23 cellular contexts compared by ENCODE assay signal in the genomic region with DNA sequence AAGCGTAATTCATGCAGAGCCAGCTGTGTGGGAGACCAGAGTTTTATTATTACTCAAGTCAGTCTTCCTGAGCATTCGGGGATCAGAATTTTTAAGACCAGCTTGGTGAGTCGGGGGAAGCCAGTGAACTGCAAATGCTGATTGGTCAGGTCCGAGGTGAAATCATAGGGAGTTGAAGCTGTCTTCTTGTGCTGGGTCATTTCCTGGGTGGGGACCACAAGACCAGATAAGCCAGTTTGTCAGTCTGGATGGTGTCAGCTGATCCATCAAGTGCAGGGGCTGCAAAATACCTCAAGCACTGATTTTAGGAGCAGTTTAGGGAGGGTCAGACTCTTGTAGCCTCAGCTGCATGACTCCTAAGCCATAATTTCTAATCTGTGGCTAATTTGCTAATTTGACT.
"Had no signal": no experiment of that assay in that cellular context is flagged by ENCODE, and none has a peak within 500 bp of the region (broad histone marks: within the 10 kb centered on the region; RNA-seq: fewer than 3 reads in every experiment).

No MANE protein-coding gene starts in this region.

- H3K36me3 ChIP-seq: left ventricle myocardium inferior, ovary, right atrium auricular region had no signal

- H3K36me3 Mint-ChIP-seq: activated CD8-positive, alpha-beta memory T cell treated with anti-CD3 and anti-CD28 coated beads, Interleukin-2, amount 10 ng/mL, durations not matched to agents 7 days and 5 days; immature natural killer cell; natural killer cell treated with Interleukin-12 subunit alpha and Interleukin-12 subunit beta and Interleukin-15 and Interleukin-18, amount 100 ng/mL, for 72 hours had no signal

- H3K4me3 ChIP-seq: left ventricle myocardium inferior, ovary, psoas muscle, right atrium auricular region had no signal

- DNase-seq: activated CD4-positive, alpha-beta T cell treated with anti-CD3 and anti-CD28 coated beads, Interleukin-2, amount 10 ng/mL, durations not matched to agents 7 days and 5 days; activated CD4-positive, CD25-positive, alpha-beta regulatory T cell treated with anti-CD3 and anti-CD28 coated beads, Interleukin-2, amount 50 U/mL, for 72 hours; activated CD8-positive, alpha-beta memory T cell treated with anti-CD3 and anti-CD28 coated beads, Interleukin-2, amount 10 ng/mL, durations not matched to agents 7 days and 5 days; activated CD8-positive, alpha-beta T cell treated with anti-CD3 and anti-CD28 coated beads for 36 hours; activated effector memory CD4-positive, alpha-beta T cell treated with anti-CD3 and anti-CD28 coated beads, Interleukin-2, amount 50 U/mL, for 16 hours; activated naive CD4-positive, alpha-beta T cell treated with anti-CD3 and anti-CD28 coated beads, Interleukin-2, amount 50 U/mL, for 16 hours; activated naive CD8-positive, alpha-beta T cell treated with anti-CD3 and anti-CD28 coated beads, Interleukin-2, amount 50 U/mL, for 24 hours; activated T-cell treated with anti-CD3 and anti-CD28 coated beads for 4 hours; effector CD4-positive, alpha-beta T cell; foreskin melanocyte; immature natural killer cell; kidney glomerular epithelial cell; left ventricle myocardium inferior; midbrain; ovary; psoas muscle; stimulated activated CD4-positive, alpha-beta T cell treated with anti-CD3 and anti-CD28 coated beads, Interleukin-4, amount 100 ng/mL, for 24 hours; stimulated activated naive CD4-positive, alpha-beta T cell treated with Interleukin-2 at 50 U/mL for 16 hours had no signal

- H3K4me1 ChIP-seq: left ventricle myocardium inferior, psoas muscle, right atrium auricular region had no signal

- H3K4me3 Mint-ChIP-seq: activated CD4-positive, alpha-beta T cell treated with anti-CD3 and anti-CD28 coated beads, Interleukin-2, amount 10 ng/mL, durations not matched to agents 7 days and 5 days; activated CD8-positive, alpha-beta memory T cell treated with anti-CD3 and anti-CD28 coated beads, Interleukin-2, amount 10 ng/mL, durations not matched to agents 7 days and 5 days; activated CD8-positive, alpha-beta T cell treated with anti-CD3 and anti-CD28 coated beads for 36 hours; activated naive CD8-positive, alpha-beta T cell treated with anti-CD3 and anti-CD28 coated beads, Interleukin-2, amount 50 U/mL, for 24 hours; dendritic cell treated with granulocyte-macrophage colony-stimulating factor and Interleukin-4, amounts not matched to agents 40 ng/mL and 50 ng/mL, for 4 days; immature natural killer cell; natural killer cell treated with Interleukin-12 subunit alpha and Interleukin-12 subunit beta and Interleukin-15 and Interleukin-18, amount 100 ng/mL, for 72 hours had no signal

- ATAC-seq: activated CD8-positive, alpha-beta memory T cell treated with anti-CD3 and anti-CD28 coated beads, Interleukin-2, amount 10 ng/mL, durations not matched to agents 7 days and 5 days; activated CD8-positive, alpha-beta T cell treated with anti-CD3 and anti-CD28 coated beads for 36 hours; activated naive CD8-positive, alpha-beta T cell treated with anti-CD3 and anti-CD28 coated beads, Interleukin-2, amount 50 U/mL, for 24 hours; esophagus mucosa; natural killer cell treated with Interleukin-12 subunit alpha and Interleukin-12 subunit beta and Interleukin-15 and Interleukin-18, amount 100 ng/mL, for 72 hours; psoas muscle had no signal

- H3K27ac Mint-ChIP-seq: activated CD4-positive, alpha-beta T cell treated with anti-CD3 and anti-CD28 coated beads, Interleukin-2, amount 10 ng/mL, durations not matched to agents 7 days and 5 days; activated CD8-positive, alpha-beta memory T cell treated with anti-CD3 and anti-CD28 coated beads, Interleukin-2, amount 10 ng/mL, durations not matched to agents 7 days and 5 days; activated CD8-positive, alpha-beta T cell treated with anti-CD3 and anti-CD28 coated beads for 36 hours; activated naive CD8-positive, alpha-beta T cell treated with anti-CD3 and anti-CD28 coated beads, Interleukin-2, amount 50 U/mL, for 24 hours; dendritic cell treated with granulocyte-macrophage colony-stimulating factor and Interleukin-4, amounts not matched to agents 40 ng/mL and 50 ng/mL, for 4 days; immature natural killer cell; natural killer cell treated with Interleukin-12 subunit alpha and Interleukin-12 subunit beta and Interleukin-15 and Interleukin-18, amount 100 ng/mL, for 72 hours had no signal

- H3K27me3 ChIP-seq: ovary, right atrium auricular region had no signal

- H3K27ac ChIP-seq: left ventricle myocardium inferior, ovary, psoas muscle, right atrium auricular region, VCaP had no signal

- H3K4me1 Mint-ChIP-seq: activated CD4-positive, alpha-beta T cell treated with anti-CD3 and anti-CD28 coated beads, Interleukin-2, amount 10 ng/mL, durations not matched to agents 7 days and 5 days; activated CD8-positive, alpha-beta memory T cell treated with anti-CD3 and anti-CD28 coated beads, Interleukin-2, amount 10 ng/mL, durations not matched to agents 7 days and 5 days; activated naive CD8-positive, alpha-beta T cell treated with anti-CD3 and anti-CD28 coated beads, Interleukin-2, amount 50 U/mL, for 24 hours; immature natural killer cell had no signal

- H3K9me3 Mint-ChIP-seq: activated CD4-positive, alpha-beta T cell treated with anti-CD3 and anti-CD28 coated beads, Interleukin-2, amount 10 ng/mL, durations not matched to agents 7 days and 5 days; activated CD8-positive, alpha-beta T cell treated with anti-CD3 and anti-CD28 coated beads for 36 hours; activated naive CD8-positive, alpha-beta T cell treated with anti-CD3 and anti-CD28 coated beads, Interleukin-2, amount 50 U/mL, for 24 hours; dendritic cell treated with granulocyte-macrophage colony-stimulating factor and Interleukin-4, amounts not matched to agents 40 ng/mL and 50 ng/mL, for 4 days; immature natural killer cell; natural killer cell treated with Interleukin-12 subunit alpha and Interleukin-12 subunit beta and Interleukin-15 and Interleukin-18, amount 100 ng/mL, for 72 hours had no signal

- H3K9me3 ChIP-seq: left ventricle myocardium inferior, ovary, psoas muscle, right atrium auricular region had no signal
